In the genomic region with DNA sequence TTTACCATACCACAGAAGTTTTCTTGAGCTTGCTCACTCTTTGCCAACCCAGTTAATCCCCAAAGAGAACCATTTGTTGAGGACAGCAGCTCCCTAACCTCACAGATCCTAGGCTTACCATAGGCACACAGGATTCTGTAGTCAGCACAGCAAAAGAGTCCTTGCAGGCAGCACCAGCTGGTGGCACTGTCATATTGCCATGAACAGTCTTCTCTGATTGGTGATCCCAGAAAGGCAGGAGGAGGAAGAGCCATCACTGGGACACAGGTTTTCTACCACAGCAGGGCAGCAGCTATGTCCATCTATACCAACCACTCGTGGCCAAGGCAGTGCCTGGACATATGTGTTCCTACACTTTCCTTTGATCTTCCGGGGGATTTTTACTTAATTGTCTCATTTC, we compare ENCODE assay signal across 8 cellular contexts.
DNase-seq lines count a peak whose midpoint lies in the region; ATAC-seq and TF ChIP-seq lines count a peak whose summit lies in the region.

No MANE protein-coding gene starts in this region.

- H3K27ac ChIP-seq in VCaP: peak overlapping the region; percentile 3; the same call in 1 of the 2 replicates
- H3K27ac ChIP-seq in stomach: peak overlapping the region in 1 of 5 donors; percentile 48

- TF ChIP-seq CTCF in LNCAP (IDR thresholded peaks at IDR 0.05) (peak; percentile 61), VCaP (conservative IDR thresholded peaks at IDR 0.05) (peak; percentile 72), stomach (IDR thresholded peaks at IDR 0.05) (peak in 3 of 7 experiments; percentile 31 to 51 (median 36))

- no peak for ATAC-seq in HG03571 (IDR thresholded peaks at IDR 0.05; ENCODE audit: unreplicated experiment)

- H3K4me1 ChIP-seq in stomach: peaks cover 0 to 25% (median 6%) of the 10 kb centered on the region in 4 donors

- H3K9me3 ChIP-seq in stomach: no peaks in the 10 kb centered on the region

- H3K36me3 ChIP-seq in stomach: no peaks in the 10 kb centered on the region

- H3K4me3 ChIP-seq in stomach: no peak overlapping the region

- intact Hi-C loops in stomach (cut with DNase I; ENCODE audit: low total_unique reads): no loop called here

- TF ChIP-seq EP300 in stomach (IDR thresholded peaks at IDR 0.05): no peak

- no peaks in the 10 kb centered on the region for H3K27me3 ChIP-seq in stomach

- TF ChIP-seq POLR2A in stomach (IDR thresholded peaks at IDR 0.05): no peak

- WGBS in stomach, 5 donors: 58 to 81% (median 70%) methylated on average over 2 of the region's 2 CpGs

- peak; percentile 4 for DNase-seq in CD1c-positive myeloid dendritic cell (ENCODE audit: extremely low spot score)
- DNase-seq in hepatic stellate cell (ENCODE audit: low spot score): peak; percentile 5
- peak; percentile 37 for DNase-seq in stomach
- no peak for DNase-seq in T1000 (lab: John Stamatoyannopoulos, UW)
- DNase-seq in GM19238 (ENCODE audit: insufficient read length, low spot score): no peak

Comparison
In these comparisons a context has a peak if more than half of its experiments do, and no peak if none do; other contexts are left out.
1. DNase-seq: peak in CD1c-positive myeloid dendritic cell (single experiment), hepatic stellate cell (single experiment) and stomach (single experiment); none in T1000 (single experiment) and GM19238 (single experiment).